In the genomic region with DNA sequence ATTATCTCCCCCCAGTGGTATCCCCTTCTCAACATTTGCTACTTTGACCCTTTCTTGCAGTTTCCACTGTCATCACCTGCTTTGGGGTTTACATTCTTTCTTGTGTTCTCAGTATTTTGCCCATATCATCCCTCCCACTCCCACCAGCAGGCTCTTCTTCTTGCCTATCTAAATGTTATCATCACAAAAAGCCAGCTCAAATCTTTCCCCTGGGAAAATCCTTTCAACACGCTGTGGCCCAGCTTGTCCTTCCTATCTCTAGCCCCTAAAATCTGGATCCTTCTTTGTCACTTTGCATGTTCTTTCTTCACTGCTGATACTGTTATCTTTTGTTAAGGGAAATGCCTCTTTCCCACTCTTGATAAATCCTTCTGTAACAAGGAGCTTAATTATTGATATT, we compare ENCODE assay signal across 5 cellular contexts.
"Had no signal": no experiment of that assay in that cellular context is flagged by ENCODE, and none has a peak within 500 bp of the region (broad histone marks: within the 10 kb centered on the region; RNA-seq: fewer than 3 reads in every experiment).

No MANE protein-coding gene starts in this region.

- H3K9me3 ChIP-seq: HAP-1 had no signal

- H3K4me3 Mint-ChIP-seq: GM23338, HFFc6, IgD-negative memory B cell had no signal

- H3K4me1 Mint-ChIP-seq: IgD-negative memory B cell had no signal

- H3K36me3 Mint-ChIP-seq: IgD-negative memory B cell had no signal

- H3K36me3 ChIP-seq: HAP-1 had no signal

- DNase-seq: HFFc6 had no signal

- H3K27ac Mint-ChIP-seq: GM23338, HFFc6, IgD-negative memory B cell had no signal

- H3K27ac ChIP-seq: HL-60 had no signal

- H3K4me2 ChIP-seq: GM23338 had no signal

- H3K4me3 ChIP-seq: GM23338, HAP-1 had no signal

- H2AFZ ChIP-seq: GM23338 had no signal

- H3K9me3 Mint-ChIP-seq: GM23338 had no signal

- H3K4me1 ChIP-seq: HAP-1 had no signal
